1 cellular context compared by ENCODE assay signal in the genomic region with DNA sequence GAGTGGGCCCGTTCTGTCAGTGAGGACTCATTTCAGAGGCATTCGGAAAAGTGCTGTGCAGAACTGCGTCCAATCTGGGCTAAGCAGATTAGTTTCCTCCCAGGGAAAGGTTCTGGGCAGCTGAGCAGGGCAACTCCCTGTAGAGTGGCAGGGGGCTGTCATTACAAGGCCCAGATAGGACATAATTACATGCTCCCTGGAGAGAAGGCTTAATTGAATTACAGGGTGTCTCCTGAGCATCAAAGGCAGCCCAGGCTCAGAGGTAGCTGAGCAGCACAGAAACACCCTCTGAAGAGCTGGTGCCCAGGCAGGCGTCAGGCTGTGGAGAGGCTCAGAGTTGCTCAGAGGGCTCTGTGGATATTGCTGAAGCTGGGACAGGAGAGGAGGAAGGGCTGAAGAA.
TF ChIP-seq lines count a peak whose summit lies in the region.

No MANE protein-coding gene starts in this region.

TF ChIP-seq in GM23338, 12 proteins besides CTCF, POLR2A, EP300 and RAD21 (continued from another document):
- TF ChIP-seq, protein P1, sequence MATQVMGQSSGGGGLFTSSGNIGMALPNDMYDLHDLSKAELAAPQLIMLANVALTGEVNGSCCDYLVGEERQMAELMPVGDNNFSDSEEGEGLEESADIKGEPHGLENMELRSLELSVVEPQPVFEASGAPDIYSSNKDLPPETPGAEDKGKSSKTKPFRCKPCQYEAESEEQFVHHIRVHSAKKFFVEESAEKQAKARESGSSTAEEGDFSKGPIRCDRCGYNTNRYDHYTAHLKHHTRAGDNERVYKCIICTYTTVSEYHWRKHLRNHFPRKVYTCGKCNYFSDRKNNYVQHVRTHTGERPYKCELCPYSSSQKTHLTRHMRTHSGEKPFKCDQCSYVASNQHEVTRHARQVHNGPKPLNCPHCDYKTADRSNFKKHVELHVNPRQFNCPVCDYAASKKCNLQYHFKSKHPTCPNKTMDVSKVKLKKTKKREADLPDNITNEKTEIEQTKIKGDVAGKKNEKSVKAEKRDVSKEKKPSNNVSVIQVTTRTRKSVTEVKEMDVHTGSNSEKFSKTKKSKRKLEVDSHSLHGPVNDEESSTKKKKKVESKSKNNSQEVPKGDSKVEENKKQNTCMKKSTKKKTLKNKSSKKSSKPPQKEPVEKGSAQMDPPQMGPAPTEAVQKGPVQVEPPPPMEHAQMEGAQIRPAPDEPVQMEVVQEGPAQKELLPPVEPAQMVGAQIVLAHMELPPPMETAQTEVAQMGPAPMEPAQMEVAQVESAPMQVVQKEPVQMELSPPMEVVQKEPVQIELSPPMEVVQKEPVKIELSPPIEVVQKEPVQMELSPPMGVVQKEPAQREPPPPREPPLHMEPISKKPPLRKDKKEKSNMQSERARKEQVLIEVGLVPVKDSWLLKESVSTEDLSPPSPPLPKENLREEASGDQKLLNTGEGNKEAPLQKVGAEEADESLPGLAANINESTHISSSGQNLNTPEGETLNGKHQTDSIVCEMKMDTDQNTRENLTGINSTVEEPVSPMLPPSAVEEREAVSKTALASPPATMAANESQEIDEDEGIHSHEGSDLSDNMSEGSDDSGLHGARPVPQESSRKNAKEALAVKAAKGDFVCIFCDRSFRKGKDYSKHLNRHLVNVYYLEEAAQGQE (IDR thresholded peaks at IDR 0.05; ENCODE audit: unreplicated experiment): no peak
- TF ChIP-seq POLR2AphosphoS5 (IDR thresholded peaks at IDR 0.05; ENCODE audit: low read depth): no peak
- no peak for TF ChIP-seq NANOG (IDR thresholded peaks at IDR 0.05; ENCODE audit: borderline replicate concordance)
- no peak for TF ChIP-seq STAT1 (IDR thresholded peaks at IDR 0.05; ENCODE audit: unreplicated experiment)
- TF ChIP-seq, protein P2, sequence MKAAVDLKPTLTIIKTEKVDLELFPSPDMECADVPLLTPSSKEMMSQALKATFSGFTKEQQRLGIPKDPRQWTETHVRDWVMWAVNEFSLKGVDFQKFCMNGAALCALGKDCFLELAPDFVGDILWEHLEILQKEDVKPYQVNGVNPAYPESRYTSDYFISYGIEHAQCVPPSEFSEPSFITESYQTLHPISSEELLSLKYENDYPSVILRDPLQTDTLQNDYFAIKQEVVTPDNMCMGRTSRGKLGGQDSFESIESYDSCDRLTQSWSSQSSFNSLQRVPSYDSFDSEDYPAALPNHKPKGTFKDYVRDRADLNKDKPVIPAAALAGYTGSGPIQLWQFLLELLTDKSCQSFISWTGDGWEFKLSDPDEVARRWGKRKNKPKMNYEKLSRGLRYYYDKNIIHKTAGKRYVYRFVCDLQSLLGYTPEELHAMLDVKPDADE (IDR thresholded peaks at IDR 0.05): no peak
- no peak for TF ChIP-seq EZH2 (IDR thresholded peaks at IDR 0.05; ENCODE audit: low read depth, unreplicated experiment)
